In genomic region chr3:32018723-32019564, GRCh38 we compare ENCODE assay signal across 8 cellular contexts. TPM values are rescaled to one million over a fixed set of nuclear protein-coding genes. Genes with fewer than 3 reads are reported as not detected.
A peak's percentile ranks its signal among the peaks of the same experiment; 100 is the strongest.
DNase-seq lines count a peak whose midpoint lies in the region; ATAC-seq and TF ChIP-seq lines count a peak whose summit lies in the region.

No MANE protein-coding gene starts in this region.

- H3K4me3 Mint-ChIP-seq in CD8-positive, alpha-beta T cell, result no peak overlapping the region
- no peak overlapping the region for H3K4me3 Mint-ChIP-seq in GM23338

- H3K27ac Mint-ChIP-seq in CD8-positive, alpha-beta T cell, result no peak overlapping the region
- 0 out of 2 replicates have a peak overlapping the region, but pooled peaks have one; percentile 9 for H3K27ac Mint-ChIP-seq in GM23338

- intact Hi-C loops in CD8-positive, alpha-beta T cell (cut with DNase I, micrococcal nuclease), result loop anchor here (1.0 to 5.0 kb wide), 3 partner anchors 125 to 322 kb away; no protein-coding TSS in a partner anchor
- intact Hi-C loops in aorta (cut with DNase I), result loop anchor here (1.0 to 2.0 kb wide), 2 partner anchors 125 to 126 kb away; no protein-coding TSS in a partner anchor

- WGBS in aorta, 2 donors, result 33 to 39% methylated on average over 5 of the region's 5 CpGs

- H3K4me2 ChIP-seq in GM23338, result no peak overlapping the region

- H3K36me3 Mint-ChIP-seq in CD8-positive, alpha-beta T cell, result no peaks in the 10 kb centered on the region
- H3K36me3 Mint-ChIP-seq in GM23338 (ENCODE audit: low read depth), result no peaks in the 10 kb centered on the region

- peak; percentile 48 for ATAC-seq in CD8-positive, alpha-beta T cell
- ATAC-seq in GM23338 (peak; percentile 90), aorta (ENCODE audit: low FRiP score) (peak; percentile 89)

- H3K27me3 ChIP-seq in CD8-positive, alpha-beta T cell (ENCODE audit: insufficient read depth, low read length), result no peaks in the 10 kb centered on the region
- H3K27me3 ChIP-seq in GM23338 (ENCODE audit: insufficient read depth), result no peaks in the 10 kb centered on the region
- no peaks in the 10 kb centered on the region for H3K27me3 ChIP-seq in aorta (ENCODE audit: control insufficient read depth in 1 of 2, insufficient read depth in 2 of 2, low read length in 1 of 2)

- H3K4me3 ChIP-seq in CD8-positive, alpha-beta T cell (ENCODE audit: low read depth, low read length), result no peak overlapping the region
- H3K4me3 ChIP-seq in GM23338, result no peak overlapping the region
- no peak overlapping the region for H3K4me3 ChIP-seq in aorta (ENCODE audit: low read length in 2 of 2)

- H3K27ac ChIP-seq in CD8-positive, alpha-beta T cell (ENCODE audit: low read depth, low read length), result no peak overlapping the region
- H3K27ac ChIP-seq in GM23338 (ENCODE audit: low read depth) (no peak overlapping the region), aorta (ENCODE audit: low read depth in 1 of 2, low read length in 2 of 2) (no peak overlapping the region)

- no peaks in the 10 kb centered on the region for H3F3A ChIP-seq in GM23338 (replicated peaks; ENCODE audit: low read depth)

- H3K9me3 ChIP-seq in CD8-positive, alpha-beta T cell (ENCODE audit: low read length), result no peaks in the 10 kb centered on the region
- H3K9me3 ChIP-seq in aorta (ENCODE audit: control insufficient read depth, low read length), result no peaks in the 10 kb centered on the region

- CTCF ChIA-PET in CD8-positive, alpha-beta T cell (lab: Charles Lee), result interaction anchor here (0.6 to 6.0 kb wide), 37 partner anchors 9 to 320 kb away, joined by 3 to 93 read pairs (median 4); partner anchors contain the start of gene GPD1L

- H2AFZ ChIP-seq in GM23338, result no peak overlapping the region

- H4K20me1 ChIP-seq in GM23338 (replicated peaks; ENCODE audit: insufficient read depth), result no peaks in the 10 kb centered on the region

- POLR2A ChIA-PET in CD8-positive, alpha-beta T cell (lab: Charles Lee), result interaction anchor here (0.6 to 1.3 kb wide), 2 partner anchors 16 to 125 kb away, joined by 3 to 7 read pairs; no protein-coding TSS in a partner anchor

- H3K9me3 Mint-ChIP-seq in CD8-positive, alpha-beta T cell, result no peaks in the 10 kb centered on the region
- peaks cover 9% of the 10 kb centered on the region; the same call in 2 of the 3 replicates for H3K9me3 Mint-ChIP-seq in GM23338

- H3K79me2 ChIP-seq in GM23338 (replicated peaks; ENCODE audit: insufficient read depth), result no peaks in the 10 kb centered on the region

- H3K4me1 ChIP-seq in CD8-positive, alpha-beta T cell (ENCODE audit: insufficient read depth, low read length), result no peaks in the 10 kb centered on the region
- H3K4me1 ChIP-seq in GM23338 (ENCODE audit: insufficient read depth) (no peaks in the 10 kb centered on the region), aorta (ENCODE audit: control insufficient read depth in 1 of 2, insufficient read depth in 2 of 2, low read length in 2 of 2) (no peaks in the 10 kb centered on the region)

- peaks cover 2% of the 10 kb centered on the region for H3K27me3 Mint-ChIP-seq in CD8-positive, alpha-beta T cell (ENCODE audit: low read depth)
- H3K27me3 Mint-ChIP-seq in GM23338 (ENCODE audit: insufficient read depth, low read depth, poor library complexity), result no peaks in the 10 kb centered on the region

- DNase-seq in CD8-positive, alpha-beta T cell, result no peak
- DNase-seq in GM23338 (ENCODE audit: low spot score), result peak; percentile 77
- DNase-seq in NCI-H526 (lab: John Stamatoyannopoulos, UW), result peak; percentile 7 to 47
- peak; percentile 31 for DNase-seq in central memory CD4-positive, alpha-beta T cell
- DNase-seq in left kidney (ENCODE audit: low read depth, low spot score), result peak; percentile 70
- no peak for DNase-seq in aorta
- no peak for DNase-seq in UCSD-AML1 (lab: John Stamatoyannopoulos, UW; ENCODE audit: unreplicated experiment)
- no peak for DNase-seq in HK-2 (ENCODE audit: unreplicated experiment)

- peak; percentile 90 for TF ChIP-seq CTCF in CD8-positive, alpha-beta T cell (IDR thresholded peaks at IDR 0.05)
- TF ChIP-seq CTCF in GM23338 (conservative IDR thresholded peaks at IDR 0.05; ENCODE audit: low read depth in 2 of 2), result peak; percentile 73 to 94

- H3K36me3 ChIP-seq in CD8-positive, alpha-beta T cell (ENCODE audit: insufficient read depth, low read length), result no peaks in the 10 kb centered on the region
- no peaks in the 10 kb centered on the region for H3K36me3 ChIP-seq in GM23338 (ENCODE audit: insufficient read depth)
- no peaks in the 10 kb centered on the region for H3K36me3 ChIP-seq in aorta (ENCODE audit: control insufficient read depth in 1 of 2, insufficient read depth in 2 of 2, low read length in 1 of 2)

- H3K4me1 Mint-ChIP-seq in CD8-positive, alpha-beta T cell (ENCODE audit: low read depth), result no peaks in the 10 kb centered on the region
- peaks cover 4% of the 10 kb centered on the region for H3K4me1 Mint-ChIP-seq in GM23338

- no peaks in the 10 kb centered on the region for H3K9me2 ChIP-seq in GM23338 (ENCODE audit: insufficient read depth)

TF ChIP-seq in GM23338, 12 proteins besides CTCF, POLR2A, EP300 and RAD21 (continues in another document):
- no peak for TF ChIP-seq ZNF462 (CRISPR knock-in tag; IDR thresholded peaks at IDR 0.05)
- TF ChIP-seq EZH2 (IDR thresholded peaks at IDR 0.05; ENCODE audit: low read depth, unreplicated experiment), result no peak

RNA-seq across cellular contexts. Expression of gene ZNF860, which starts 37.4 kb away (rescaled TPM):
- not detected for total RNA-seq in CD8-positive, alpha-beta T cell
- total RNA-seq in GM23338 (2014; rRNA removed; shearing (Covaris generic)), result 12.4 and 14.7 TPM in 2 replicates
- polyA plus RNA-seq in GM23338 (2016; fragmentation: Nextera tagmentation; extraction: Ambion mirVana) (2.7 and 5.2 TPM in 2 replicates), aorta (under 1 TPM; 0.25 to 0.31 TPM)
- total RNA-seq in aorta, result 1 to 10 TPM in 1 of 2 donors, under 1 TPM in 1; 0.65 to 1.8 TPM

RNA-seq across cellular contexts. Expression of gene OSBPL10, which starts 37.9 kb away (rescaled TPM):
- total RNA-seq in CD8-positive, alpha-beta T cell, result under 1 TPM; 0.83 to 0.92 TPM
- 149 and 204 TPM in 2 replicates for total RNA-seq in GM23338 (2014; rRNA removed; shearing (Covaris generic))
- polyA plus RNA-seq in GM23338 (2016; fragmentation: Nextera tagmentation; extraction: Ambion mirVana), result 20.0 and 23.8 TPM in 2 replicates
- 10 to 100 TPM; 27.9 to 47.9 TPM for total RNA-seq in aorta
- 1 to 10 TPM; 3.1 to 6.9 TPM for polyA plus RNA-seq in aorta

Comparison
In these comparisons a context has a peak if more than half of its experiments do, and no peak if none do; other contexts are left out.
1. DNase-seq: peak in GM23338 (single experiment), NCI-H526 (2 of 2), central memory CD4-positive, alpha-beta T cell (single experiment) and left kidney (single experiment); none in CD8-positive, alpha-beta T cell (0 of 7), aorta (0 of 2), UCSD-AML1 (single experiment) and HK-2 (single experiment).
2. RNA of gene OSBPL10, which starts 37.9 kb away (total RNA-seq): 149 to 204 TPM in GM23338 and 27.9 to 47.9 TPM in aorta; 0.83 to 0.92 TPM in CD8-positive, alpha-beta T cell; every median in the first group is over 10 times any median in the second.
3. Peak in every context shown above with its lines, with median percentiles within 50 percentile points of each other: ATAC-seq.